1 cellular context compared by ENCODE assay signal in the genomic region with DNA sequence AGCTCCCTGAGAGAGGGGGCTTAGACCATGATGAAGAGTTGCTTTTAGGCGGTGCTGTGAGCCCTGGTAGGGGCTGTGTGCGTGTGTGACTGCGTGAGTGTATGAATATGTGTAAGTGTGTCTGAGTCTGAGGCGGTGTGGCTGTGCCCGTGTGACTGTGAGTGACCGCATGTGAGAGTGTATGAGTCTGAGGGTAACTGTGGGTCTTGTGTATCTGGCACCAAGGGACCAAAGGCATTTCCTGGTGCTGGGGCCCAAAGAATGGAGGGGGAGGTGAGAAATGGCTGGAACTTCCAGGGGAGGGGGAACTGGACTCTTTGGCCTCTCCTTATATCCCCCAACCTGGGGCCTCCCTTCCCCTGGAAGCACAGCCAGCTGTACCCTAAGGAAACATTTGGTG.
TF ChIP-seq lines count a peak whose summit lies in the region.

No MANE protein-coding gene starts in this region.

TF ChIP-seq in H1, 55 proteins besides CTCF, POLR2A, EP300 and RAD21:
- TF ChIP-seq CREB1 (IDR thresholded peaks at IDR 0.05) (no peak), FOSL1 (IDR thresholded peaks at IDR 0.05; ENCODE audit: insufficient read depth, low read depth, low read length) (no peak), RFX5 (IDR thresholded peaks at IDR 0.05; ENCODE audit: borderline replicate concordance, low read depth, low read length) (no peak), POU5F1 (IDR thresholded peaks at IDR 0.05; ENCODE audit: low read depth, low read length) (no peak), CBX8 (IDR thresholded peaks at IDR 0.05; ENCODE audit: borderline replicate concordance, low read depth, low read length) (no peak), TCF12 (IDR thresholded peaks at IDR 0.05; ENCODE audit: low read depth, low read length) (no peak), TEAD4 (IDR thresholded peaks at IDR 0.05; ENCODE audit: low read depth, low read length) (no peak), SIX5 (IDR thresholded peaks at IDR 0.05; ENCODE audit: low read depth, low read length) (no peak), CHD1 (IDR thresholded peaks at IDR 0.05; ENCODE audit: low read depth, low read length) (no peak), SIRT6 (IDR thresholded peaks at IDR 0.05; ENCODE audit: low read length) (no peak), KDM5A (IDR thresholded peaks at IDR 0.05; ENCODE audit: low read length) (no peak), CBX5 (IDR thresholded peaks at IDR 0.05; ENCODE audit: low read depth, low read length) (no peak), SUZ12 (IDR thresholded peaks at IDR 0.05; ENCODE audit: low read length) (no peak), HDAC2 (IDR thresholded peaks at IDR 0.05; ENCODE audit: borderline replicate concordance in 1 of 2, low read depth in 2 of 2, low read length in 2 of 2) (no peak)
- TF ChIP-seq, protein P1, sequence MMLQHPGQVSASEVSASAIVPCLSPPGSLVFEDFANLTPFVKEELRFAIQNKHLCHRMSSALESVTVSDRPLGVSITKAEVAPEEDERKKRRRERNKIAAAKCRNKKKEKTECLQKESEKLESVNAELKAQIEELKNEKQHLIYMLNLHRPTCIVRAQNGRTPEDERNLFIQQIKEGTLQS (IDR thresholded peaks at IDR 0.05; ENCODE audit: insufficient read depth, low read depth, low read length), result no peak
